Comparison of ENCODE assay signal across 10 cellular contexts in genomic region chr18:80029690-80030089, GRCh38.
"Had no signal": no experiment of that assay in that cellular context is flagged by ENCODE, and none has a peak within 500 bp of the region (broad histone marks: within the 10 kb centered on the region; RNA-seq: fewer than 3 reads in every experiment).

No MANE protein-coding gene starts in this region.

- FAIRE-seq: H1, H54, HepG2 had no signal

- DNase-seq: GM23248, HFFc6, KG1 had no signal

- H3K27ac ChIP-seq: GM23248, HL-60 had no signal

- H3K9ac ChIP-seq: GM23248 had no signal

- H3K4me3 ChIP-seq: GM23248, HAP-1 had no signal

- H3K27me3 Mint-ChIP-seq: IgD-negative memory B cell had no signal

- H3K4me3 Mint-ChIP-seq: HFFc6, IgD-negative memory B cell had no signal

- H2AFZ ChIP-seq: GM23248 had no signal

- H3K36me3 ChIP-seq: HAP-1 had no signal

- H3K27ac Mint-ChIP-seq: HFFc6 had no signal

- ATAC-seq: HCT116, HepG2 had no signal
